In the genomic region with DNA sequence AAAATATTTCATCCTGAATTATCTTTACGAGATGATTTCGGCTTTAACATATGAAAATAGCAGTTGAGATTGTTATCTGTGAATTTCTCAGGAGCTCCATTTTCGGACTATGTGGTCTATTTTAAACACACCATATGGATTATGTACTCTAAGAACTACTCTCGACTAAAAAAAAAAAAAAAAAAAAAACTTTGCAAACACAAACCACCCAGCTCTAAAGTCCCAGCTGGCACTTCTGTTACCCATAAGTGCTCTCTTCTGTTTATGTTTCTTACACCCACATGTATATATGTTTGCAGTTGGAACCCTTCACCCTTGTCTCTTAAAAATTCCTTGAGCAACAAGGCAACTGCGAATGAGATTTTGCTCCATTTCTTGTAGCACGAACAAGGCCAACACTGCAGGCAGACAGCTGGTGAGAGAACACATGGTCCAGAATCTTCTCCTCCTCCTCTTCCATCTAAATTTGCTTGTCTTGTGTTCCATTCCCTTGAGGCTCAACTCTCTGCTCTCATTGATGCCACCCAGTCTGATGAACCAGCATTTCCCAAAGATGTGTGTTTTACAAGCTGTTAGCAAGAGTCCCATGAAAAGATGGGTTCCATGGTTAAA, we compare ENCODE assay signal across 24 cellular contexts.
DNase-seq lines count a peak whose midpoint lies in the region; ATAC-seq lines count a peak whose summit lies in the region.
"Had no signal": no experiment of that assay in that cellular context is flagged by ENCODE, and none has a peak within 500 bp of the region (broad histone marks: within the 10 kb centered on the region; RNA-seq: fewer than 3 reads in every experiment).

No MANE protein-coding gene starts in this region.

- H3K36me3 ChIP-seq in trophoblast cell (ENCODE audit: control insufficient read depth in 1 of 2, insufficient read depth in 2 of 2, low read length in 2 of 2), result no peaks in the 10 kb centered on the region

- H3K23ac ChIP-seq in trophoblast cell (ENCODE audit: low read length), result no peak overlapping the region

- H3K79me2 ChIP-seq in trophoblast cell (ENCODE audit: control insufficient read depth, insufficient read depth, low read length, poor library complexity), result no peaks in the 10 kb centered on the region

- no peak overlapping the region for H2BK120ac ChIP-seq in trophoblast cell (ENCODE audit: insufficient read depth, low read length, poor library complexity)

- DNase-seq in Ammon's horn (ENCODE audit: low spot score) (peak; percentile 1), NCI-H2171 treated with DMSO at 0.1 percent for 48 hours (lab: John Stamatoyannopoulos, UW) (peak; percentile 85), inferior parietal cortex (ENCODE audit: extremely low spot score) (peak; percentile 25), trophoblast cell (no peak), foreskin melanocyte (no peak), putamen (ENCODE audit: low spot score) (no peak)
- DNase-seq: ACHN; AML-193; EL; GF-D8; H7; MM.1S; NCI-H1048; NCI-H1436; NCI-H187 treated with DMSO at 0.1 percent for 48 hours; NCI-H2107; NCI-H2227 treated with DMSO at 0.1 percent for 48 hours; NCI-H510A; NCI-H774; NK-92 treated with Interleukin-12 subunit alpha and Interleukin-12 subunit beta, amount 100 ng/mL, for 24 hours; SIG-M5 had no signal

- H2BK12ac ChIP-seq in trophoblast cell (ENCODE audit: low read length), result no peak overlapping the region

- no peak overlapping the region for H2AK5ac ChIP-seq in trophoblast cell (ENCODE audit: low read length)

- H3K9me3 ChIP-seq in trophoblast cell (ENCODE audit: insufficient read depth, low read depth, low read length), result no peaks in the 10 kb centered on the region

- H3K18ac ChIP-seq in trophoblast cell (ENCODE audit: low read length), result no peak overlapping the region

- no peak for ATAC-seq in HG02973 (IDR thresholded peaks at IDR 0.05; ENCODE audit: unreplicated experiment)
- ATAC-seq: K562, Panc1 had no signal

- no peak overlapping the region for H2AFZ ChIP-seq in trophoblast cell (ENCODE audit: insufficient read depth, low read length, poor library complexity)

- no peak overlapping the region for H4K8ac ChIP-seq in trophoblast cell (ENCODE audit: low read depth, low read length)

- H3K79me1 ChIP-seq in trophoblast cell (ENCODE audit: low read length), result peaks cover 3% of the 10 kb centered on the region

- peak overlapping the region; percentile 35 for H4K91ac ChIP-seq in trophoblast cell (ENCODE audit: low read depth, low read length)

- H3K4me3 ChIP-seq in trophoblast cell (ENCODE audit: low read depth, low read length), result no peak overlapping the region
- H3K4me3 ChIP-seq: K562 had no signal

- no peak overlapping the region for H3K9ac ChIP-seq in trophoblast cell (ENCODE audit: low read length)

- WGBS in trophoblast cell (ENCODE audit: extremely low coverage, insufficient coverage, insufficient read length), result no CpG with 5 or more reads among the region's 6 CpGs

- no peak overlapping the region for H3K4ac ChIP-seq in trophoblast cell (ENCODE audit: low read depth, low read length)

- no peak overlapping the region for H2BK5ac ChIP-seq in trophoblast cell (ENCODE audit: low read depth, low read length, poor library complexity)

- no peak overlapping the region for H4K12ac ChIP-seq in trophoblast cell (ENCODE audit: low read depth, low read length)

- H3K14ac ChIP-seq in trophoblast cell (ENCODE audit: low read length), result peak overlapping the region; percentile 40

- H3K27ac ChIP-seq in trophoblast cell (ENCODE audit: low read depth, low read length), result no peak overlapping the region

- no peaks in the 10 kb centered on the region for H3K27me3 ChIP-seq in trophoblast cell (ENCODE audit: insufficient read depth, low read length)

- H3K4me2 ChIP-seq in trophoblast cell (ENCODE audit: low read length), result no peak overlapping the region

- peaks cover 0 to 4% of the 10 kb centered on the region in 2 experiments for H3K4me1 ChIP-seq in trophoblast cell (ENCODE audit: control insufficient read depth in 1 of 2, insufficient read depth in 2 of 2, low read length in 2 of 2)

Comparison
In these comparisons a context has a peak if more than half of its experiments do, and no peak if none do; other contexts are left out.
1. DNase-seq: peak in Ammon's horn (single experiment), NCI-H2171 treated with DMSO at 0.1 percent for 48 hours (single experiment) and inferior parietal cortex (single experiment); none in trophoblast cell (0 of 2), foreskin melanocyte (single experiment) and putamen (single experiment).